15 cellular contexts compared by ENCODE assay signal in the genomic region with DNA sequence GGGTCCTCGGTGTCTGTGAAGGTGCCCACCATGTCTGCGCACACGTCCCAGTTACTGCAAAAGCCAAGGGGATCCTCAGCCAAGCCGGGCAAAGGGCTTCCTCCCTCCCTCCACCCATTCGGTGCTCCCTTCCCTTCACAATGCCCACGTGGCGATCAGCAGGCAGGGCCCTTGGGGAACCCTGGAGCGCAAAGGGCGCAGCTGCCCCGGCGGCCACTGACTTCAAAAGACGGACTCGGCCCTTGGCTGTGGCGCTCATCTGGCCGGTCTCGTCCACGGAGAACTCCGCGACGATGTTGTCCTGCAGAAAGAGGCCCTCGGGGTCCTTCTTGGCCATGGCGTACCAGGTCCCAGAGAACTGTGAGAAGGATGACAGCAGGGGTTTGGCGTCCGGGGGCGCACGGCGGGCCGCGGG. TPM values are rescaled to one million over a fixed set of nuclear protein-coding genes. Genes with fewer than 3 reads are reported as not detected.
DNase-seq lines count a peak whose midpoint lies in the region; ATAC-seq and TF ChIP-seq lines count a peak whose summit lies in the region.
"Had no signal": no experiment of that assay in that cellular context is flagged by ENCODE, and none has a peak within 500 bp of the region (broad histone marks: within the 10 kb centered on the region; RNA-seq: fewer than 3 reads in every experiment).

No MANE protein-coding gene starts in this region.

- H3K27ac ChIP-seq in esophagus muscularis mucosa (replicated peaks in 1 of 4), result no peak overlapping the region
- peak overlapping the region in 1 of 4 donors; percentile 59 for H3K27ac ChIP-seq in tibial nerve
- no peak overlapping the region for H3K27ac ChIP-seq in foreskin keratinocyte
- H3K27ac ChIP-seq: 22Rv1, SK-N-MC had no signal

- TF ChIP-seq EP300 in esophagus muscularis mucosa (IDR thresholded peaks at IDR 0.05), result no peak
- TF ChIP-seq EP300 in tibial nerve (IDR thresholded peaks at IDR 0.05), result no peak

- no peaks in the 10 kb centered on the region for H3K36me3 ChIP-seq in esophagus muscularis mucosa
- H3K36me3 ChIP-seq in tibial nerve, result no peaks in the 10 kb centered on the region

- peak overlapping the region; percentile 73 for H3K4me3 Mint-ChIP-seq in nephron progenitor cell
- H3K4me3 Mint-ChIP-seq: activated CD4-positive, alpha-beta T cell treated with anti-CD3 and anti-CD28 coated beads for 36 hours; stimulated activated effector memory CD8-positive, alpha-beta T cell treated with anti-CD3 and anti-CD28 coated beads, Interleukin-12 subunit alpha, Interleukin-12 subunit beta, amount 100 ng/mL, for 72 hours had no signal

- peaks cover 11% of the 10 kb centered on the region for H3K4me1 Mint-ChIP-seq in nephron progenitor cell
- H3K4me1 Mint-ChIP-seq: activated CD4-positive, alpha-beta T cell treated with anti-CD3 and anti-CD28 coated beads for 36 hours; stimulated activated effector memory CD8-positive, alpha-beta T cell treated with anti-CD3 and anti-CD28 coated beads, Interleukin-12 subunit alpha, Interleukin-12 subunit beta, amount 100 ng/mL, for 72 hours had no signal

- peaks cover 7 to 20% (median 16%) of the 10 kb centered on the region in 4 donors for H3K4me1 ChIP-seq in esophagus muscularis mucosa
- H3K4me1 ChIP-seq in tibial nerve, result peaks cover 0 to 26% (median 6%) of the 10 kb centered on the region in 4 donors
- no peaks in the 10 kb centered on the region for H3K4me1 ChIP-seq in foreskin keratinocyte

- POLR2A ChIA-PET in HEK293T (lab: Yijun Ruan, JAX), result no interaction called here

- H3K9me3 Mint-ChIP-seq in nephron progenitor cell, result no peaks in the 10 kb centered on the region
- H3K9me3 Mint-ChIP-seq: stimulated activated effector memory CD8-positive, alpha-beta T cell treated with anti-CD3 and anti-CD28 coated beads, Interleukin-12 subunit alpha, Interleukin-12 subunit beta, amount 100 ng/mL, for 72 hours had no signal

- H3K27ac Mint-ChIP-seq in nephron progenitor cell, result no peak overlapping the region
- H3K27ac Mint-ChIP-seq: activated CD4-positive, alpha-beta T cell treated with anti-CD3 and anti-CD28 coated beads for 36 hours; stimulated activated effector memory CD8-positive, alpha-beta T cell treated with anti-CD3 and anti-CD28 coated beads, Interleukin-12 subunit alpha, Interleukin-12 subunit beta, amount 100 ng/mL, for 72 hours had no signal

- ATAC-seq in foreskin keratinocyte, result no peak
- ATAC-seq: activated CD4-positive, alpha-beta T cell treated with anti-CD3 and anti-CD28 coated beads for 36 hours had no signal

- H3K4me3 ChIP-seq in esophagus muscularis mucosa, result peak overlapping the region; percentile 42 to 55 (median 46)
- peak overlapping the region in 3 of 4 donors; percentile 22 to 56 (median 29) for H3K4me3 ChIP-seq in tibial nerve
- H3K4me3 ChIP-seq: SK-N-MC had no signal

- TF ChIP-seq CTCF in esophagus muscularis mucosa (IDR thresholded peaks at IDR 0.05) (no peak), nephron progenitor cell (IDR thresholded peaks at IDR 0.05) (no peak), tibial nerve (IDR thresholded peaks at IDR 0.05) (no peak), foreskin keratinocyte (conservative IDR thresholded peaks at IDR 0.05) (no peak)

- CTCF ChIA-PET in HEK293T (lab: Yijun Ruan, JAX), result no interaction called here

- intact Hi-C loops in esophagus muscularis mucosa (cut with DNase I), result no loop called here

- H3K36me3 Mint-ChIP-seq in nephron progenitor cell (ENCODE audit: low read depth), result no peaks in the 10 kb centered on the region
- H3K36me3 Mint-ChIP-seq: stimulated activated effector memory CD8-positive, alpha-beta T cell treated with anti-CD3 and anti-CD28 coated beads, Interleukin-12 subunit alpha, Interleukin-12 subunit beta, amount 100 ng/mL, for 72 hours had no signal

- H3K27me3 ChIP-seq in esophagus muscularis mucosa, result peaks cover 0 to 53% (median 18%) of the 10 kb centered on the region in 4 donors
- peaks cover 0 to 29% of the 10 kb centered on the region in 2 donors for H3K27me3 ChIP-seq in tibial nerve
- H3K27me3 ChIP-seq in foreskin keratinocyte, result peaks cover 82% of the 10 kb centered on the region

- H3K27me3 Mint-ChIP-seq in nephron progenitor cell (ENCODE audit: low read depth, poor library complexity), result peaks cover 80% of the 10 kb centered on the region

- H3K9me3 ChIP-seq in esophagus muscularis mucosa (no peaks in the 10 kb centered on the region), tibial nerve (no peaks in the 10 kb centered on the region)

- WGBS in esophagus muscularis mucosa, result 31% methylated on average over 20 of the region's 29 CpGs
- 16 to 33% methylated on average over 18 to 20 of the region's 29 CpGs for WGBS in tibial nerve, 2 donors

- DNase-seq in DMS53 (lab: John Stamatoyannopoulos, UW) (peak; percentile 43), DMS53 treated with DMSO at 0.1 percent for 48 hours (lab: John Stamatoyannopoulos, UW; ENCODE audit: unreplicated experiment) (no peak), esophagus muscularis mucosa (ENCODE audit: extremely low spot score) (no peak), nephron progenitor cell (no peak), tibial nerve (ENCODE audit: low spot score in 2 of 2) (no peak), HEK293T (ENCODE audit: extremely low spot score) (no peak), foreskin keratinocyte (no peak)
- no peak for DNase-seq in effector CD4-positive, alpha-beta T cell
- DNase-seq: activated CD4-positive, alpha-beta T cell treated with anti-CD3 and anti-CD28 coated beads for 36 hours; activated gamma-delta T cell; NCI-H1048; NCI-H526 treated with DMSO at 0.1 percent for 48 hours had no signal

- TF ChIP-seq POLR2A in esophagus muscularis mucosa (IDR thresholded peaks at IDR 0.05; ENCODE audit: low read depth) (no peak), tibial nerve (IDR thresholded peaks at IDR 0.05) (no peak)

TF ChIP-seq in HEK293T, 16 proteins besides CTCF, POLR2A, EP300 and RAD21:
- no peak for TF ChIP-seq FOXM1 (IDR thresholded peaks at IDR 0.05; ENCODE audit: borderline replicate concordance)
- TF ChIP-seq FOXK2 (IDR thresholded peaks at IDR 0.05), result no peak
- no peak for TF ChIP-seq TARDBP (IDR thresholded peaks at IDR 0.05)
- TF ChIP-seq NFRKB (IDR thresholded peaks at IDR 0.05), result no peak
- TF ChIP-seq SUZ12 (IDR thresholded peaks at IDR 0.05), result no peak
- no peak for TF ChIP-seq ZNF384 (IDR thresholded peaks at IDR 0.05)
- no peak for TF ChIP-seq HDGF (IDR thresholded peaks at IDR 0.05; ENCODE audit: borderline replicate concordance)
- no peak for TF ChIP-seq BHLHE40 (IDR thresholded peaks at IDR 0.05; ENCODE audit: borderline replicate concordance)
- no peak for TF ChIP-seq L3MBTL2 (conservative IDR thresholded peaks at IDR 0.05)
- TF ChIP-seq, protein P1, sequence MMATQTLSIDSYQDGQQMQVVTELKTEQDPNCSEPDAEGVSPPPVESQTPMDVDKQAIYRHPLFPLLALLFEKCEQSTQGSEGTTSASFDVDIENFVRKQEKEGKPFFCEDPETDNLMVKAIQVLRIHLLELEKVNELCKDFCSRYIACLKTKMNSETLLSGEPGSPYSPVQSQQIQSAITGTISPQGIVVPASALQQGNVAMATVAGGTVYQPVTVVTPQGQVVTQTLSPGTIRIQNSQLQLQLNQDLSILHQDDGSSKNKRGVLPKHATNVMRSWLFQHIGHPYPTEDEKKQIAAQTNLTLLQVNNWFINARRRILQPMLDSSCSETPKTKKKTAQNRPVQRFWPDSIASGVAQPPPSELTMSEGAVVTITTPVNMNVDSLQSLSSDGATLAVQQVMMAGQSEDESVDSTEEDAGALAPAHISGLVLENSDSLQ (IDR thresholded peaks at IDR 0.05), result no peak
- no peak for TF ChIP-seq CTBP1 (IDR thresholded peaks at IDR 0.05; ENCODE audit: borderline replicate concordance)
- no peak for TF ChIP-seq FOXA1 (IDR thresholded peaks at IDR 0.05)
- TF ChIP-seq LEF1 (IDR thresholded peaks at IDR 0.05; ENCODE audit: borderline replicate concordance), result no peak

RNA-seq across cellular contexts. Expression of a gene that starts 0.6 kb away (rescaled TPM):
- 1 to 10 TPM in 1 of 4 donors, under 1 TPM in 2, not detected in 1; 0.83 to 2.0 (median 0.99) TPM for total RNA-seq in esophagus muscularis mucosa
- 100 to 1,000 TPM in 3 of 4 donors, 10 to 100 TPM in 1; 92.0 to 127 (median 119) TPM for total RNA-seq in tibial nerve
- total RNA-seq in foreskin keratinocyte, result not detected in 2 replicates
- polyA plus RNA-seq in foreskin keratinocyte, result not detected in 2 replicates
- total RNA-seq: activated CD4-positive, alpha-beta T cell treated with anti-CD3 and anti-CD28 coated beads for 36 hours had no signal

RNA-seq across cellular contexts. Expression of a gene that starts 11.9 kb away (rescaled TPM):
- total RNA-seq in esophagus muscularis mucosa (not detected), tibial nerve (not detected), foreskin keratinocyte (not detected in 2 replicates)
- not detected in 2 replicates for polyA plus RNA-seq in foreskin keratinocyte
- total RNA-seq: activated CD4-positive, alpha-beta T cell treated with anti-CD3 and anti-CD28 coated beads for 36 hours had no signal

RNA-seq across cellular contexts. Expression of a gene that starts 34.0 kb away (rescaled TPM):
- under 1 TPM in 3 of 4 donors, not detected in 1; 0.34 to 0.45 (median 0.42) TPM for total RNA-seq in esophagus muscularis mucosa
- 1 to 10 TPM in 2 of 4 donors, under 1 TPM in 2; 0.39 to 1.5 (median 0.97) TPM for total RNA-seq in tibial nerve
- total RNA-seq in foreskin keratinocyte, result not detected in 2 replicates
- polyA plus RNA-seq in foreskin keratinocyte, result not detected in 2 replicates
- total RNA-seq: activated CD4-positive, alpha-beta T cell treated with anti-CD3 and anti-CD28 coated beads for 36 hours had no signal

Comparison
In these comparisons a context has a peak if more than half of its experiments do, and no peak if none do; other contexts are left out.
1. RNA of a gene that starts 0.6 kb away (total RNA-seq): 92.0 to 127 TPM in tibial nerve; 0.83 to 2.0 TPM in esophagus muscularis mucosa and not detected in foreskin keratinocyte; every median in the first group is over 10 times any median in the second.